In genomic region chr12:96882862-96883261, GRCh38 we compare ENCODE assay signal across 1 cellular context.
TF ChIP-seq lines count a peak whose summit lies in the region.

No MANE protein-coding gene starts in this region.

TF ChIP-seq in endothelial cell of umbilical vein, 7 proteins besides CTCF, POLR2A, EP300 and RAD21:
- peak; percentile 75 for TF ChIP-seq FOS (IDR thresholded peaks at IDR 0.05; ENCODE audit: borderline replicate concordance, insufficient read depth, low read length)
- no peak for TF ChIP-seq MAX (IDR thresholded peaks at IDR 0.05; ENCODE audit: insufficient read depth, insufficient read length)
- TF ChIP-seq EZH2 (IDR thresholded peaks at IDR 0.05; ENCODE audit: borderline replicate concordance, low read depth, low read length, severe bottlenecking), result no peak
- no peak for TF ChIP-seq GATA2 (IDR thresholded peaks at IDR 0.05; ENCODE audit: insufficient read depth, insufficient read length, low read depth, low read length)
- peak; percentile 23 for TF ChIP-seq JUN (IDR thresholded peaks at IDR 0.05; ENCODE audit: borderline replicate concordance, insufficient read depth, insufficient read length, low read depth)
- no peak for TF ChIP-seq POLR2AphosphoS5 (IDR thresholded peaks at IDR 0.05; ENCODE audit: insufficient read depth, low read depth, low read length)
- no peak for TF ChIP-seq MYC (IDR thresholded peaks at IDR 0.05; ENCODE audit: low read depth, low read length)
